In the genomic region with DNA sequence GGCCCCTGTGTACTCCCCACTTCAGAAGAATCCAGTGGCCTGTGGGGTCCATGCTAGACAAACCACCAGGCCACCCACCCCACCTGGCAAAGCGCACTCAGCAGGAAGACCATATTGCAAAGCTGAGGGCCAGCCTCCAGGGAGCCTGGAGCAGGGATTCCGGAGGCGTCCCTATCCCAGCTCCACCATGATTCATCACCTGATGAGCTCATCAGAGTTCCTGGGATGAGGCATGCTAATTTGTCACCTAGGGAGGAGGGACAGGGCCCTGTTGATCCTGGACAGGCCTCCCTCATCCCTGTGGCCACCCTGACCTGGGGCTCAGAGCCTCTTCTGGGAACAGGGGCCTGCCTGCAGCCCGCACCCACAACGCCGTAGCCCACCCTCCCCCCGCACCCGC, we compare ENCODE assay signal across 11 cellular contexts.
DNase-seq lines count a peak whose midpoint lies in the region; ATAC-seq and TF ChIP-seq lines count a peak whose summit lies in the region.
"Had no signal": no experiment of that assay in that cellular context is flagged by ENCODE, and none has a peak within 500 bp of the region (broad histone marks: within the 10 kb centered on the region; RNA-seq: fewer than 3 reads in every experiment).

No MANE protein-coding gene starts in this region.

- TF ChIP-seq CTCF in brain (conservative IDR thresholded peaks at IDR 0.05) = no peak

- H3K9me2 ChIP-seq in Karpas-422 (replicated peaks; ENCODE audit: insufficient read depth, low read length) = no peaks in the 10 kb centered on the region

- no peak overlapping the region for H2AFZ ChIP-seq in Karpas-422 (ENCODE audit: low read length)

- peaks cover 97% of the 10 kb centered on the region for H3K4me1 Mint-ChIP-seq in brain

- DNase-seq in Caki2 (ENCODE audit: low read depth) (peak; percentile 75), LHCN-M2 (ENCODE audit: low read depth) (peak; percentile 43), lung microvascular endothelial cell (ENCODE audit: low read depth in 2 of 2) (peak; percentile 11 to 66), cardiac septum (ENCODE audit: low spot score) (no peak), Karpas-422 (no peak), GDM1 (lab: John Stamatoyannopoulos, UW) (no peak)
- DNase-seq: upper lobe of right lung had no signal

- peaks cover 7% of the 10 kb centered on the region for H3K36me3 Mint-ChIP-seq in brain

- no peak overlapping the region for H3K27ac ChIP-seq in Karpas-422 (ENCODE audit: low read length)
- H3K27ac ChIP-seq: upper lobe of right lung had no signal

- no peak overlapping the region for H3K4me3 ChIP-seq in Karpas-422 (ENCODE audit: low read length)
- H3K4me3 ChIP-seq: upper lobe of right lung had no signal

- no peak overlapping the region for H3K4me3 Mint-ChIP-seq in brain
- H3K4me3 Mint-ChIP-seq: activated T-helper 1 cell treated with anti-CD3 and anti-CD28 coated beads, Interleukin-12 subunit alpha, Interleukin-12 subunit beta, Interleukin-2, Interleukin-4 antibody, amounts not matched to agents 30 ng/mL and 10 ng/mL and 1 ng/mL, durations not matched to agents 14 hours and 24 hours and 36 hours had no signal

- no peaks in the 10 kb centered on the region for H3K4me1 ChIP-seq in Karpas-422 (ENCODE audit: low read length)

- in situ Hi-C loops in Caki2 (cut with HindIII; ENCODE audit: low pct_unique_long_range_greater_than_20kb, low sequenced_read_pairs) = no loop called here

- H3K9ac ChIP-seq in Karpas-422 (ENCODE audit: low read length) = no peak overlapping the region

- no peaks in the 10 kb centered on the region for H3K9me3 ChIP-seq in Karpas-422 (ENCODE audit: low read length)
- H3K9me3 ChIP-seq: upper lobe of right lung had no signal

- H3K9me3 Mint-ChIP-seq in brain = peaks cover 0 to 2% (median 0%) of the 10 kb centered on the region in 5 experiments
- H3K9me3 Mint-ChIP-seq: activated T-helper 1 cell treated with anti-CD3 and anti-CD28 coated beads, Interleukin-12 subunit alpha, Interleukin-12 subunit beta, Interleukin-2, Interleukin-4 antibody, amounts not matched to agents 30 ng/mL and 10 ng/mL and 1 ng/mL, durations not matched to agents 14 hours and 24 hours and 36 hours had no signal

- H3K27me3 ChIP-seq in Karpas-422 (ENCODE audit: low read length) = no peaks in the 10 kb centered on the region
- H3K27me3 ChIP-seq: upper lobe of right lung had no signal

- intact Hi-C loops in cardiac septum (cut with DNase I) = loop anchor here (5.0 kb wide), 1 partner anchor 35 kb away; no protein-coding TSS in a partner anchor

- H3K27ac Mint-ChIP-seq in brain = peak overlapping the region in 3 of 5 experiments; percentile 19 to 97 (median 24)
- H3K27ac Mint-ChIP-seq: activated T-helper 1 cell treated with anti-CD3 and anti-CD28 coated beads, Interleukin-12 subunit alpha, Interleukin-12 subunit beta, Interleukin-2, Interleukin-4 antibody, amounts not matched to agents 30 ng/mL and 10 ng/mL and 1 ng/mL, durations not matched to agents 14 hours and 24 hours and 36 hours; progenitor cell of endocrine pancreas had no signal

- peaks cover 5% of the 10 kb centered on the region; the same call in 1 of the 2 replicates for H4K20me1 ChIP-seq in Karpas-422 (ENCODE audit: insufficient read depth, low read depth, low read length)

- no peak for ATAC-seq in HG03442 (IDR thresholded peaks at IDR 0.05; ENCODE audit: unreplicated experiment)
- ATAC-seq: upper lobe of right lung had no signal

- H3K27me3 Mint-ChIP-seq in brain = peaks cover 3% of the 10 kb centered on the region
- H3K27me3 Mint-ChIP-seq: progenitor cell of endocrine pancreas had no signal

- H3K79me2 ChIP-seq in Karpas-422 (ENCODE audit: low read length) = no peaks in the 10 kb centered on the region

- no peaks in the 10 kb centered on the region for H3K36me3 ChIP-seq in Karpas-422 (ENCODE audit: insufficient read depth, low read length)

- no peak overlapping the region for H3K4me2 ChIP-seq in Karpas-422 (ENCODE audit: low read depth, low read length, poor library complexity, severe bottlenecking)

Comparison
In these comparisons a context has a peak if more than half of its experiments do, and no peak if none do; other contexts are left out.
1. DNase-seq: peak in Caki2 (single experiment), LHCN-M2 (single experiment) and lung microvascular endothelial cell (2 of 2); none in cardiac septum (single experiment), Karpas-422 (single experiment) and GDM1 (single experiment).